Comparison of ENCODE assay signal across 8 cellular contexts in the genomic region with DNA sequence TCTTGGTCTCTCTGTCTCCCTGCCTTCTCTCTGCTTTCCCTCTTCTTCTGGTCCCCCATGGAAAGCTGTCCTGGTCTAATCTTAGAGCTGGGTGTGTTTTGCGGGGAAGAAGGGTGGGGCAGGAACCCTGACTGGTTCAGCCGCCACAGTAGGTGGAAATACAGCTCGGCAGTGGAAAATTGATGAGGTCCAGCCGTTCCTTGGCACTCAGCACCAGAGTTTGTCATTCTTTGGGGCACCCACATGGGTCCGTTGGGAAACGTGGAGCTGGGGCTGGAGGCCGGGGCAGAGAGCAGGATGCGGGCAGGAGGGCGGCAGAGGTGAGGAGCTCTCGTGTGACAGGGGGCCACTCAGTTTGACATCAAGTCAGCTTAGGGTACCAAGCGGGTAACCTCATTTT.
DNase-seq lines count a peak whose midpoint lies in the region; ATAC-seq and TF ChIP-seq lines count a peak whose summit lies in the region.
"Had no signal": no experiment of that assay in that cellular context is flagged by ENCODE, and none has a peak within 500 bp of the region (broad histone marks: within the 10 kb centered on the region; RNA-seq: fewer than 3 reads in every experiment).

No MANE protein-coding gene starts in this region.

- ATAC-seq in CD8-positive, alpha-beta T cell = no peak
- ATAC-seq in central memory CD8-positive, alpha-beta T cell (replicated peaks; ENCODE audit: extremely low read depth, poor library complexity, severe bottlenecking) = no peak

- CTCF ChIA-PET in CD8-positive, alpha-beta T cell (lab: Charles Lee) = interaction anchor here (0.7 to 1.6 kb wide), 4 partner anchors 15 to 71 kb away, joined by 3 to 5 read pairs (median 4); no protein-coding TSS in a partner anchor

- WGBS in HUES64 = 54% methylated on average over 11 of the region's 11 CpGs
- no CpG with 5 or more reads among the region's 11 CpGs for WGBS in ovary, 3 donors

- peak overlapping the region; percentile 85 for H3K4me3 ChIP-seq in CD8-positive, alpha-beta T cell (ENCODE audit: low read depth, low read length)
- H3K4me3 ChIP-seq in HUES64 (ENCODE audit: low read length) (peak overlapping the region; percentile 76), ovary (no peak overlapping the region)

- intact Hi-C loops in CD8-positive, alpha-beta T cell (cut with DNase I, micrococcal nuclease) = loop anchor here in 1 of 2 experiments (10.0 kb wide), 2 partner anchors 111 to 311 kb away; no protein-coding TSS in a partner anchor
- intact Hi-C loops in ovary (cut with DNase I) = no loop called here

- TF ChIP-seq EP300 in ovary (IDR thresholded peaks at IDR 0.05) = no peak

- H3K36me3 ChIP-seq in CD8-positive, alpha-beta T cell (ENCODE audit: insufficient read depth, low read length) = no peaks in the 10 kb centered on the region
- H3K36me3 ChIP-seq in HUES64 (ENCODE audit: insufficient read depth, low read length) (no peaks in the 10 kb centered on the region), ovary (no peaks in the 10 kb centered on the region)

- no peak for TF ChIP-seq POLR2A in ovary (IDR thresholded peaks at IDR 0.05)

- H3K27me3 Mint-ChIP-seq in CD8-positive, alpha-beta T cell (ENCODE audit: low read depth) = no peaks in the 10 kb centered on the region
- no peaks in the 10 kb centered on the region for H3K27me3 Mint-ChIP-seq in central memory CD8-positive, alpha-beta T cell

- peaks cover 17% of the 10 kb centered on the region for H3K36me3 Mint-ChIP-seq in CD8-positive, alpha-beta T cell
- peaks cover 73% of the 10 kb centered on the region for H3K36me3 Mint-ChIP-seq in central memory CD8-positive, alpha-beta T cell (ENCODE audit: insufficient read depth)

- peak overlapping the region; percentile 97 for H3K4me3 Mint-ChIP-seq in CD8-positive, alpha-beta T cell
- peak overlapping the region; percentile 90 for H3K4me3 Mint-ChIP-seq in central memory CD8-positive, alpha-beta T cell

- H3K27ac Mint-ChIP-seq in CD8-positive, alpha-beta T cell = peak overlapping the region; percentile 98
- H3K27ac Mint-ChIP-seq in central memory CD8-positive, alpha-beta T cell (ENCODE audit: low read depth) = peak overlapping the region; percentile 99

- 0 out of 2 replicates have a peak overlapping the region, but pooled peaks have one; percentile 85 for H3K9ac ChIP-seq in HUES64 (ENCODE audit: low read depth, low read length)

- H3K9me3 ChIP-seq in CD8-positive, alpha-beta T cell (ENCODE audit: low read length) = no peaks in the 10 kb centered on the region
- H3K9me3 ChIP-seq in HUES64 (ENCODE audit: insufficient read depth, low read depth, low read length) = no peaks in the 10 kb centered on the region
- H3K9me3 ChIP-seq in ovary = no peaks in the 10 kb centered on the region

- DNase-seq in CD8-positive, alpha-beta T cell = no peak
- DNase-seq in central memory CD8-positive, alpha-beta T cell (ENCODE audit: low spot score in 2 of 2) = no peak
- peak; percentile 66 for DNase-seq in myocyte (ENCODE audit: low read depth)
- DNase-seq in central memory CD4-positive, alpha-beta T cell = no peak
- DNase-seq in ovary = no peak
- DNase-seq in NCI-H2081 (lab: John Stamatoyannopoulos, UW) = no peak
- DNase-seq: NCI-H2171 treated with DMSO at 0.1 percent for 48 hours had no signal

- peaks cover 52% of the 10 kb centered on the region for H3K4me1 Mint-ChIP-seq in CD8-positive, alpha-beta T cell (ENCODE audit: low read depth)
- H3K4me1 Mint-ChIP-seq in central memory CD8-positive, alpha-beta T cell = peaks cover 67% of the 10 kb centered on the region

- TF ChIP-seq CTCF in CD8-positive, alpha-beta T cell (IDR thresholded peaks at IDR 0.05) = no peak
- TF ChIP-seq CTCF in ovary (IDR thresholded peaks at IDR 0.05) = no peak

- POLR2A ChIA-PET in CD8-positive, alpha-beta T cell (lab: Charles Lee) = interaction anchor here (1.0 to 1.3 kb wide), 4 partner anchors 14 to 36 kb away, joined by 3 to 6 read pairs (median 5); no protein-coding TSS in a partner anchor

- peak overlapping the region; percentile 75 for H3K27ac ChIP-seq in CD8-positive, alpha-beta T cell (ENCODE audit: low read depth, low read length)
- H3K27ac ChIP-seq in HUES64 (ENCODE audit: low read depth, low read length) = no peak overlapping the region
- H3K27ac ChIP-seq in ovary = no peak overlapping the region

- H3K27me3 ChIP-seq in CD8-positive, alpha-beta T cell (ENCODE audit: insufficient read depth, low read length) = no peaks in the 10 kb centered on the region
- H3K27me3 ChIP-seq in HUES64 (ENCODE audit: insufficient read depth, low read length) = no peaks in the 10 kb centered on the region
- no peaks in the 10 kb centered on the region for H3K27me3 ChIP-seq in ovary

- H3K9me3 Mint-ChIP-seq in CD8-positive, alpha-beta T cell = no peaks in the 10 kb centered on the region
- no peaks in the 10 kb centered on the region for H3K9me3 Mint-ChIP-seq in central memory CD8-positive, alpha-beta T cell

- peaks cover 33% of the 10 kb centered on the region for H3K4me1 ChIP-seq in CD8-positive, alpha-beta T cell (ENCODE audit: insufficient read depth, low read length)
- peaks cover 5% of the 10 kb centered on the region; the same call in 1 of the 2 replicates for H3K4me1 ChIP-seq in HUES64 (ENCODE audit: insufficient read depth, low read length)
- H3K4me1 ChIP-seq in ovary (ENCODE audit: insufficient read depth) = no peaks in the 10 kb centered on the region
